Comparison of ENCODE assay signal across 8 cellular contexts in genomic region chr11:2186669-2187266, GRCh38. TPM values are rescaled to one million over a fixed set of nuclear protein-coding genes. Genes with fewer than 3 reads are reported as not detected.
DNase-seq lines count a peak whose midpoint lies in the region; ATAC-seq and TF ChIP-seq lines count a peak whose summit lies in the region.

No MANE protein-coding gene starts in this region.

- no peak overlapping the region for H3K27ac Mint-ChIP-seq in glutamatergic neuron (ENCODE audit: unreplicated experiment)

- no peak overlapping the region for H3K4me3 Mint-ChIP-seq in glutamatergic neuron (ENCODE audit: unreplicated experiment)

- no peak overlapping the region for H3K4me3 ChIP-seq in thyroid gland (replicated peaks in 1 of 3)

- H3K9me3 ChIP-seq in thyroid gland: no peaks in the 10 kb centered on the region

- TF ChIP-seq POLR2A in thyroid gland (IDR thresholded peaks at IDR 0.05): no peak

- peaks cover 5% of the 10 kb centered on the region for H3K9me3 Mint-ChIP-seq in glutamatergic neuron (ENCODE audit: unreplicated experiment)

- WGBS in thyroid gland, 2 donors: 36% methylated on average over 14 to 17 of the region's 21 CpGs

- peak; percentile 67 to 74 for ATAC-seq in activated CD4-positive, CD25-positive, alpha-beta regulatory T cell treated with anti-CD3 and anti-CD28 coated beads, Interleukin-2, amount 50 U/mL, for 24 hours

- TF ChIP-seq CTCF in glutamatergic neuron (IDR thresholded peaks at IDR 0.05; ENCODE audit: partially characterized antibody, unreplicated experiment) (peak; percentile 54), thyroid gland (IDR thresholded peaks at IDR 0.05) (peak in 2 of 6 experiments; percentile 7 to 40)

- no peak for DNase-seq in activated CD4-positive, CD25-positive, alpha-beta regulatory T cell treated with anti-CD3 and anti-CD28 coated beads, Interleukin-2, amount 50 U/mL, for 72 hours
- DNase-seq in NCI-H526 (lab: John Stamatoyannopoulos, UW) (peak; percentile 93 to 97), activated T-cell treated with anti-CD3 and anti-CD28 coated beads for 4 hours (peak; percentile 30), glutamatergic neuron (peak; percentile 66), thyroid gland (no peak), LoVo (ENCODE audit: low spot score) (no peak)
- DNase-seq in stimulated activated CD4-positive, alpha-beta T cell treated with anti-CD3 and anti-CD28 coated beads, Interleukin-2, amount 100 ng/mL, for 4 hours (ENCODE audit: low read depth): peak; percentile 25

- no peaks in the 10 kb centered on the region for H3K36me3 ChIP-seq in thyroid gland

- H3K27me3 Mint-ChIP-seq in glutamatergic neuron (ENCODE audit: unreplicated experiment): peaks cover 8% of the 10 kb centered on the region

- H3K4me1 Mint-ChIP-seq in glutamatergic neuron (ENCODE audit: low read depth, unreplicated experiment): peaks cover 4% of the 10 kb centered on the region

- no peaks in the 10 kb centered on the region for H3K4me1 ChIP-seq in thyroid gland

- intact Hi-C loops in thyroid gland (cut with DNase I): no loop called here

- no peaks in the 10 kb centered on the region for H3K36me3 Mint-ChIP-seq in glutamatergic neuron (ENCODE audit: unreplicated experiment)

- no peak overlapping the region for H3K27ac ChIP-seq in thyroid gland

- no peaks in the 10 kb centered on the region for H3K27me3 ChIP-seq in thyroid gland

RNA-seq across cellular contexts. Expression of gene TH, which starts 15.2 kb away (rescaled TPM):
- total RNA-seq in glutamatergic neuron (ENCODE audit: unreplicated experiment) (not detected), thyroid gland (not detected)

RNA-seq across cellular contexts. Expression of gene INS, which starts 25.8 kb away (rescaled TPM):
- total RNA-seq in glutamatergic neuron (ENCODE audit: unreplicated experiment): not detected
- total RNA-seq in thyroid gland: not detected

RNA-seq across cellular contexts. Expression of gene IGF2, which starts 47.6 kb away (rescaled TPM):
- total RNA-seq in glutamatergic neuron (ENCODE audit: unreplicated experiment): 21.5 TPM
- total RNA-seq in thyroid gland: 10 to 100 TPM in 3 of 4 donors, 1 to 10 TPM in 1; 9.9 to 26.6 (median 18.1) TPM

Comparison
In these comparisons a context has a peak if more than half of its experiments do, and no peak if none do; other contexts are left out.
1. DNase-seq: peak in NCI-H526 (2 of 2), activated T-cell treated with anti-CD3 and anti-CD28 coated beads for 4 hours (single experiment), glutamatergic neuron (single experiment) and stimulated activated CD4-positive, alpha-beta T cell treated with anti-CD3 and anti-CD28 coated beads, Interleukin-2, amount 100 ng/mL, for 4 hours (single experiment); none in activated CD4-positive, CD25-positive, alpha-beta regulatory T cell treated with anti-CD3 and anti-CD28 coated beads, Interleukin-2, amount 50 U/mL, for 72 hours (single experiment), thyroid gland (0 of 2) and LoVo (single experiment).